Comparison of ENCODE assay signal across 15 cellular contexts in genomic region chr7:150852371-150852905, GRCh38. TPM values are rescaled to one million over a fixed set of nuclear protein-coding genes. Genes with fewer than 3 reads are reported as not detected.
DNase-seq lines count a peak whose midpoint lies in the region; ATAC-seq and TF ChIP-seq lines count a peak whose summit lies in the region.
"Had no signal": no experiment of that assay in that cellular context is flagged by ENCODE, and none has a peak within 500 bp of the region (broad histone marks: within the 10 kb centered on the region; RNA-seq: fewer than 3 reads in every experiment).

TSS of gene AOC1 (plus strand) at chr7:150852517. CDS start at chr7:150856471, 3,954 bp downstream.

- H3K9me3 ChIP-seq in H9 (ENCODE audit: control insufficient read depth, low read depth, low read length) (no peaks in the 10 kb centered on the region), MG63 (no peaks in the 10 kb centered on the region)

- no peaks in the 10 kb centered on the region for H3K79me1 ChIP-seq in H9 (ENCODE audit: insufficient read depth, low read depth, low read length, poor library complexity, severe bottlenecking)

- H3T11ph ChIP-seq in H9 (ENCODE audit: low read length), result no peak within 1 kb of the TSS

- no peak within 1 kb of the TSS for H2BK20ac ChIP-seq in H9 (ENCODE audit: low read depth, low read length, poor library complexity, severe bottlenecking)

- no peak within 1 kb of the TSS for H4K8ac ChIP-seq in H9 (replicated peaks; ENCODE audit: insufficient read length, low read depth, low read length)

- no peak within 1 kb of the TSS for H2BK15ac ChIP-seq in H9 (ENCODE audit: low read depth, low read length)

- H3K9me3 Mint-ChIP-seq in H9, result no peaks in the 10 kb centered on the region
- no peaks in the 10 kb centered on the region for H3K9me3 Mint-ChIP-seq in activated CD4-positive, alpha-beta T cell treated with anti-CD3 and anti-CD28 coated beads for 36 hours (ENCODE audit: low read depth)
- H3K9me3 Mint-ChIP-seq: mesothelial cell of epicardium; stimulated activated naive CD8-positive, alpha-beta T cell treated with anti-CD3 and anti-CD28 coated beads, Interleukin-15, amount 100 ng/mL, for 72 hours had no signal

- no peak for TF ChIP-seq CTCF in H9 (conservative IDR thresholded peaks at IDR 0.05)

- intact Hi-C loops in activated CD4-positive, alpha-beta T cell treated with anti-CD3 and anti-CD28 coated beads for 36 hours (cut with DNase I, micrococcal nuclease), result no loop called here

- no peak within 1 kb of the TSS for H4K91ac ChIP-seq in H9 (ENCODE audit: insufficient read length, low read depth, low read length)

- no peak within 1 kb of the TSS for H2BK5ac ChIP-seq in H9 (ENCODE audit: insufficient read length, low read length)

- H3K18ac ChIP-seq in H9 (ENCODE audit: insufficient read length, low read depth, low read length), result no peak within 1 kb of the TSS

- peaks cover 7 to 15% of the 10 kb centered on the region in 2 experiments for H3K4me1 Mint-ChIP-seq in H9
- H3K4me1 Mint-ChIP-seq in activated CD4-positive, alpha-beta T cell treated with anti-CD3 and anti-CD28 coated beads for 36 hours, result peaks cover 2% of the 10 kb centered on the region
- H3K4me1 Mint-ChIP-seq: IgD-negative memory B cell had no signal

- no peak within 1 kb of the TSS for H3K27ac Mint-ChIP-seq in H9
- H3K27ac Mint-ChIP-seq in activated CD4-positive, alpha-beta T cell treated with anti-CD3 and anti-CD28 coated beads for 36 hours, result no peak within 1 kb of the TSS
- H3K27ac Mint-ChIP-seq: IgD-negative memory B cell; mesothelial cell of epicardium; stimulated activated naive CD8-positive, alpha-beta T cell treated with anti-CD3 and anti-CD28 coated beads, Interleukin-15, amount 100 ng/mL, for 72 hours had no signal

- H3K14ac ChIP-seq in H9 (ENCODE audit: insufficient read depth, low read length), result no peak within 1 kb of the TSS

- H3K4me2 ChIP-seq in H9 (ENCODE audit: insufficient read depth, insufficient read length, low read length), result no peak within 1 kb of the TSS

- H3K27me3 ChIP-seq in H9 (ENCODE audit: insufficient read depth, low read length), result no peaks in the 10 kb centered on the region
- H3K27me3 ChIP-seq in rectal smooth muscle tissue (ENCODE audit: control insufficient read depth, insufficient read depth, low read length), result no peaks in the 10 kb centered on the region
- no peaks in the 10 kb centered on the region for H3K27me3 ChIP-seq in MG63

- H2AFZ ChIP-seq in H9 (ENCODE audit: low read length), result no peak within 1 kb of the TSS

- no peak within 1 kb of the TSS for H4K5ac ChIP-seq in H9 (ENCODE audit: insufficient read length, low read depth, low read length)

- H2BK120ac ChIP-seq in H9 (ENCODE audit: low read depth, low read length, poor library complexity, severe bottlenecking), result no peak within 1 kb of the TSS

- H3K4ac ChIP-seq in H9 (ENCODE audit: low read depth, low read length), result no peak within 1 kb of the TSS

- H3K27ac ChIP-seq in H9 (ENCODE audit: insufficient read length, low read depth, low read length) (no peak within 1 kb of the TSS), rectal smooth muscle tissue (ENCODE audit: low read depth, low read length) (no peak within 1 kb of the TSS)

- H3K56ac ChIP-seq in H9 (ENCODE audit: insufficient read length, low read depth, low read length), result no peak within 1 kb of the TSS

- H3K23ac ChIP-seq in H9 (ENCODE audit: insufficient read length, low read depth, low read length), result no peak within 1 kb of the TSS

- peak; percentile 66 for ATAC-seq in esophagus mucosa
- no peak for ATAC-seq in activated CD4-positive, alpha-beta T cell treated with anti-CD3 and anti-CD28 coated beads for 36 hours
- ATAC-seq: stimulated activated naive CD8-positive, alpha-beta T cell treated with anti-CD3 and anti-CD28 coated beads, Interleukin-15, amount 100 ng/mL, for 72 hours had no signal

- POLR2A ChIA-PET in activated CD4-positive, alpha-beta T cell treated with anti-CD3 and anti-CD28 coated beads for 36 hours (lab: Charles Lee), result no interaction called here

- H3K4me3 ChIP-seq in rectal smooth muscle tissue (ENCODE audit: low read length) (peak within 1 kb of the TSS; percentile 65), MG63 (no peak within 1 kb of the TSS)

- no peaks in the 10 kb centered on the region for H3K79me2 ChIP-seq in H9 (ENCODE audit: insufficient read depth, low read length)

- no peak within 1 kb of the TSS for H2BK12ac ChIP-seq in H9 (ENCODE audit: insufficient read length, low read depth, low read length)

- no CpG with 5 or more reads among the region's 8 CpGs for whole genome bisulfite sequencing in H9 (ENCODE audit: extremely low coverage, insufficient read length, low lambda C conversion rate)

- no peak within 1 kb of the TSS for H3K4me3 Mint-ChIP-seq in H9
- no peak within 1 kb of the TSS for H3K4me3 Mint-ChIP-seq in activated CD4-positive, alpha-beta T cell treated with anti-CD3 and anti-CD28 coated beads for 36 hours
- H3K4me3 Mint-ChIP-seq: IgD-negative memory B cell; mesothelial cell of epicardium; stimulated activated naive CD8-positive, alpha-beta T cell treated with anti-CD3 and anti-CD28 coated beads, Interleukin-15, amount 100 ng/mL, for 72 hours had no signal

- no peaks in the 10 kb centered on the region for H4K20me1 ChIP-seq in H9 (ENCODE audit: control insufficient read depth, insufficient read depth, insufficient read length)

- H3K9ac ChIP-seq in H9 (ENCODE audit: extremely low read depth, insufficient read length, low read length) (no peak within 1 kb of the TSS), rectal smooth muscle tissue (ENCODE audit: low read length) (peak within 1 kb of the TSS; percentile 53)

- DNase-seq in H9, result peak; percentile 48
- DNase-seq in NOMO-1 treated with DMSO at 0.1 percent for 48 hours (lab: John Stamatoyannopoulos, UW; ENCODE audit: unreplicated experiment), result peak; percentile 70
- no peak for DNase-seq in MG63
- no peak for DNase-seq in hippocampal formation (lab: John Stamatoyannopoulos, UW)
- DNase-seq in dedifferentiated amniotic fluid mesenchymal stem cell (ENCODE audit: extremely low spot score), result no peak
- no peak for DNase-seq in activated CD4-positive, alpha-beta T cell treated with anti-CD3 and anti-CD28 coated beads for 36 hours
- DNase-seq: activated CD4-positive, alpha-beta T cell treated with anti-CD3 and anti-CD28 coated beads, Interleukin-2, amount 50 U/mL, for 48 hours; activated gamma-delta T cell treated with Interleukin-2 at 50 U/mL for 16 hours; erythroblast; stimulated activated naive CD8-positive, alpha-beta T cell treated with anti-CD3 and anti-CD28 coated beads, Interleukin-15, amount 100 ng/mL, for 72 hours had no signal

- H3K27me3 Mint-ChIP-seq in H9 (ENCODE audit: low read depth), result peaks cover 33% of the 10 kb centered on the region
- H3K27me3 Mint-ChIP-seq in activated CD4-positive, alpha-beta T cell treated with anti-CD3 and anti-CD28 coated beads for 36 hours, result peaks cover 19% of the 10 kb centered on the region

- H3K23me2 ChIP-seq in H9 (ENCODE audit: insufficient read length, low read depth, low read length, poor library complexity, severe bottlenecking), result no peaks in the 10 kb centered on the region

- H3K36me3 ChIP-seq in rectal smooth muscle tissue (ENCODE audit: control insufficient read depth, insufficient read depth, low read length) (no peaks in the 10 kb centered on the region), MG63 (no peaks in the 10 kb centered on the region)

- no peak within 1 kb of the TSS for H2AK5ac ChIP-seq in H9 (ENCODE audit: insufficient read length, low read length)

- H3K4me1 ChIP-seq in H9 (ENCODE audit: insufficient read depth, low read length), result no peaks in the 10 kb centered on the region
- no peaks in the 10 kb centered on the region for H3K4me1 ChIP-seq in rectal smooth muscle tissue (ENCODE audit: control insufficient read depth, insufficient read depth, low read length)

- CTCF ChIA-PET in activated CD4-positive, alpha-beta T cell treated with anti-CD3 and anti-CD28 coated beads for 36 hours (lab: Charles Lee), result no interaction called here

- no peaks in the 10 kb centered on the region for H3K36me3 Mint-ChIP-seq in H9 (ENCODE audit: insufficient read depth in 1 of 3, low read depth in 3 of 3)
- no peaks in the 10 kb centered on the region for H3K36me3 Mint-ChIP-seq in activated CD4-positive, alpha-beta T cell treated with anti-CD3 and anti-CD28 coated beads for 36 hours (ENCODE audit: low read depth)
- H3K36me3 Mint-ChIP-seq: IgD-negative memory B cell, mesothelial cell of epicardium had no signal

RNA-seq across cellular contexts. Expression of gene AOC1, which starts in this region (rescaled TPM):
- 0.11 and 0.28 TPM in 2 replicates for total RNA-seq in H9 (2021)
- 6.3 TPM for total RNA-seq in esophagus mucosa
- not detected in 2 replicates for total RNA-seq in MG63 (2014; rRNA removed; shearing (Covaris generic); ENCODE audit: low replicate concordance)
- not detected for total RNA-seq in activated CD4-positive, alpha-beta T cell treated with anti-CD3 and anti-CD28 coated beads for 36 hours
- total RNA-seq: mesothelial cell of epicardium, RPMI7951 had no signal

Comparison
In these comparisons a context has a peak if more than half of its experiments do, and no peak if none do; other contexts are left out.
1. Peak in DNase-seq in H9; RNA of the gene not detected or under 1 TPM.